Comparison of ENCODE assay signal across 22 cellular contexts in the genomic region with DNA sequence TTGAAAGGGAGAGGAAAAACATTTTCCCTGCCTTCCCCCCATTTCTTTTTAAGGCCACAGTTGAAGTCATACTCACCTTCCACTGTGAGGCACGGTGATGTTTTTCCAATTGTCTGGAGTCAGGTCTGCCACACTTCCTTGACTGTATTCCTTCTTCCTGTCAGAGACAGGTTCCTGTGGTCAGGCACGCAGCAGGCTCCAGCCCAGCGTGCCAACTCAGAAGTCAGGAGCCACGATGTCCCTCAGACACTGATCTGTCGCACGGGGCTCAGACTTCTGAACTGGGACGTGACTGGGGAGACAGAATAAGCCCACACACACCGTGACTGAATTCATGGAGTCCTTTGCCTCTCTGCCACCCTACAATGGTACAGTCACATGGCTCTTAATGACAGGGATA. TPM values are rescaled to one million over a fixed set of nuclear protein-coding genes. Genes with fewer than 3 reads are reported as not detected.
DNase-seq lines count a peak whose midpoint lies in the region; ATAC-seq and TF ChIP-seq lines count a peak whose summit lies in the region.
"Had no signal": no experiment of that assay in that cellular context is flagged by ENCODE, and none has a peak within 500 bp of the region (broad histone marks: within the 10 kb centered on the region; RNA-seq: fewer than 3 reads in every experiment).

No MANE protein-coding gene starts in this region.

- POLR2A ChIA-PET in activated CD4-positive, alpha-beta T cell treated with anti-CD3 and anti-CD28 coated beads, Interleukin-2, amount 10 ng/mL, durations not matched to agents 7 days and 5 days (lab: Charles Lee), result no interaction called here

- no peak overlapping the region for H3K4me3 ChIP-seq in neuronal stem cell (ENCODE audit: low read length in 2 of 2)
- no peak overlapping the region for H3K4me3 ChIP-seq in dorsolateral prefrontal cortex

- H3K4me2 ChIP-seq in neuronal stem cell (ENCODE audit: insufficient read depth, low read length, poor library complexity, severe bottlenecking), result no peak overlapping the region

- H3K4ac ChIP-seq in neuronal stem cell (ENCODE audit: low read length), result no peak overlapping the region

- ATAC-seq in Right ventricle myocardium inferior (peak; percentile 49), left cardiac atrium (peak; percentile 47 to 55)

- H3K9me3 ChIP-seq in neuronal stem cell (replicated peaks in 1 of 2; ENCODE audit: control insufficient read depth in 2 of 2, insufficient read depth in 1 of 2, low read depth in 1 of 2, low read length in 2 of 2), result peaks cover 0 to 2% of the 10 kb centered on the region in 2 donors

- H3K4me1 ChIP-seq in neuronal stem cell (ENCODE audit: control insufficient read depth in 2 of 2, insufficient read depth in 1 of 2, low read depth in 1 of 2, low read length in 2 of 2), result peaks cover 2 to 7% of the 10 kb centered on the region in 2 donors

- H3K4me1 Mint-ChIP-seq in activated CD4-positive, alpha-beta T cell treated with anti-CD3 and anti-CD28 coated beads, Interleukin-2, amount 10 ng/mL, durations not matched to agents 7 days and 5 days, result no peaks in the 10 kb centered on the region

- H4K91ac ChIP-seq in neuronal stem cell (ENCODE audit: low read depth, low read length, poor library complexity), result peak overlapping the region; percentile 56

- H3K27me3 Mint-ChIP-seq in activated CD4-positive, alpha-beta T cell treated with anti-CD3 and anti-CD28 coated beads, Interleukin-2, amount 10 ng/mL, durations not matched to agents 7 days and 5 days, result no peaks in the 10 kb centered on the region

- no peak overlapping the region for H2AK5ac ChIP-seq in neuronal stem cell (ENCODE audit: low read depth, low read length)

- H2BK5ac ChIP-seq in neuronal stem cell (ENCODE audit: low read length), result no peak overlapping the region

- H3K18ac ChIP-seq in neuronal stem cell (ENCODE audit: low read length), result no peak overlapping the region

- no peak for TF ChIP-seq CTCF in dorsolateral prefrontal cortex (IDR thresholded peaks at IDR 0.05 in 54 of 56, conservative IDR thresholded peaks at IDR 0.05 in 2 of 56; ENCODE audit: low read depth in 1 of 56, partially characterized antibody in 56 of 56)

- no peak overlapping the region for H3K9ac ChIP-seq in neuronal stem cell (ENCODE audit: low read depth, low read length, poor library complexity)

- no peak overlapping the region for H2BK12ac ChIP-seq in neuronal stem cell (ENCODE audit: low read length)

- no peak overlapping the region for H3K27ac ChIP-seq in neuronal stem cell (replicated peaks; ENCODE audit: low read length)
- no peak overlapping the region for H3K27ac ChIP-seq in dorsolateral prefrontal cortex
- H3K27ac ChIP-seq: 22Rv1, C4-2B had no signal

- H2BK120ac ChIP-seq in neuronal stem cell (ENCODE audit: low read depth, low read length), result no peak overlapping the region

- no peak overlapping the region for H3K14ac ChIP-seq in neuronal stem cell (ENCODE audit: low read length)

- H3K36me3 ChIP-seq in neuronal stem cell (replicated peaks in 1 of 2; ENCODE audit: control insufficient read depth in 2 of 2, insufficient read depth in 2 of 2, low read length in 2 of 2), result no peaks in the 10 kb centered on the region

- no peaks in the 10 kb centered on the region for H3K79me1 ChIP-seq in neuronal stem cell (ENCODE audit: low read depth, low read length)

- H3K9me3 Mint-ChIP-seq in activated CD4-positive, alpha-beta T cell treated with anti-CD3 and anti-CD28 coated beads, Interleukin-2, amount 10 ng/mL, durations not matched to agents 7 days and 5 days, result no peaks in the 10 kb centered on the region

- H3K27ac Mint-ChIP-seq in activated CD4-positive, alpha-beta T cell treated with anti-CD3 and anti-CD28 coated beads, Interleukin-2, amount 10 ng/mL, durations not matched to agents 7 days and 5 days, result no peak overlapping the region
- H3K27ac Mint-ChIP-seq: HFFc6 had no signal

- no peak overlapping the region for H3K4me3 Mint-ChIP-seq in activated CD4-positive, alpha-beta T cell treated with anti-CD3 and anti-CD28 coated beads, Interleukin-2, amount 10 ng/mL, durations not matched to agents 7 days and 5 days
- H3K4me3 Mint-ChIP-seq: HFFc6 had no signal

- intact Hi-C loops in Right ventricle myocardium inferior (cut with DNase I), result no loop called here
- intact Hi-C loops in cardiac septum (cut with DNase I), result loop anchor here (2.0 kb wide), 2 partner anchors 38 to 180 kb away; no protein-coding TSS in a partner anchor
- intact Hi-C loops in left cardiac atrium (cut with DNase I), result no loop called here
- intact Hi-C loops in dorsolateral prefrontal cortex (cut with DNase I), result no loop called here

- H2AFZ ChIP-seq in neuronal stem cell (ENCODE audit: low read length), result no peak overlapping the region

- CTCF ChIA-PET in activated CD4-positive, alpha-beta T cell treated with anti-CD3 and anti-CD28 coated beads, Interleukin-2, amount 10 ng/mL, durations not matched to agents 7 days and 5 days (lab: Charles Lee), result no interaction called here

- no peak overlapping the region for H4K8ac ChIP-seq in neuronal stem cell (ENCODE audit: low read depth, low read length)

- no peaks in the 10 kb centered on the region for H3K27me3 ChIP-seq in neuronal stem cell (ENCODE audit: control insufficient read depth in 3 of 3, insufficient read depth in 3 of 3, low read depth in 1 of 3, low read length in 3 of 3)
- H3K27me3 ChIP-seq in dorsolateral prefrontal cortex, result peaks cover 0 to 3% (median 0%) of the 10 kb centered on the region in 45 donors

- no peaks in the 10 kb centered on the region for H3K36me3 Mint-ChIP-seq in activated CD4-positive, alpha-beta T cell treated with anti-CD3 and anti-CD28 coated beads, Interleukin-2, amount 10 ng/mL, durations not matched to agents 7 days and 5 days (ENCODE audit: low read depth)

- no peak overlapping the region for H3K23ac ChIP-seq in neuronal stem cell (ENCODE audit: low read depth, low read length, poor library complexity)

- DNase-seq in Right ventricle myocardium inferior (ENCODE audit: missing footprints) (peak; percentile 54), cardiac septum (ENCODE audit: low spot score) (no peak), left cardiac atrium (peak; percentile 24), neuronal stem cell (ENCODE audit: low spot score) (no peak), GM03348 (ENCODE audit: low spot score) (no peak), activated T-cell treated with anti-CD3 and anti-CD28 coated beads for 4 hours (no peak), dorsolateral prefrontal cortex (no peak)
- DNase-seq in activated CD4-positive, alpha-beta T cell treated with anti-CD3 and anti-CD28 coated beads, Interleukin-2, amount 10 ng/mL, durations not matched to agents 7 days and 5 days, result no peak
- DNase-seq: AML-193, DMS79 treated with DMSO at 0.1 percent for 48 hours, H7, HFFc6, KG1, NCI-H1105 treated with DMSO at 0.1 percent for 48 hours, NCI-H1694 treated with DMSO at 0.1 percent for 48 hours, NCI-H2107, NCI-H510A, NCI-H748 treated with DMSO at 0.1 percent for 48 hours had no signal

- no peak overlapping the region for H2BK15ac ChIP-seq in neuronal stem cell (ENCODE audit: low read length)

- no CpG with 5 or more reads among the region's 8 CpGs for WGBS in neuronal stem cell (ENCODE audit: extremely low coverage in 2 of 2, insufficient read length in 2 of 2, insufficient replicate concordance in 1 of 2), 2 donors

RNA-seq across cellular contexts. Expression of a gene that starts 41.2 kb away (rescaled TPM):
- total RNA-seq in Right ventricle myocardium inferior (19.9 TPM), cardiac septum (53.6 TPM), left cardiac atrium (100 to 1,000 TPM in 1 of 2 donors, 10 to 100 TPM in 1; 28.0 to 100 TPM), dorsolateral prefrontal cortex (10 to 100 TPM in 85 of 120 experiments, 1 to 10 TPM in 35; 3.5 to 97.3 (median 15.1) TPM)
- 18.4 TPM for polyA plus RNA-seq in neuronal stem cell (2013, experiment 1 of 2)
- polyA plus RNA-seq in neuronal stem cell (2013, experiment 2 of 2), result 20.5 TPM
- total RNA-seq in activated CD4-positive, alpha-beta T cell treated with anti-CD3 and anti-CD28 coated beads, Interleukin-2, amount 10 ng/mL, durations not matched to agents 7 days and 5 days, result not detected
- total RNA-seq: G401, OCI-LY7 had no signal

Comparison
In these comparisons a context has a peak if more than half of its experiments do, and no peak if none do; other contexts are left out.
1. DNase-seq: peak in Right ventricle myocardium inferior (single experiment) and left cardiac atrium (single experiment); none in cardiac septum (single experiment), neuronal stem cell (single experiment), GM03348 (single experiment), activated T-cell treated with anti-CD3 and anti-CD28 coated beads for 4 hours (single experiment), dorsolateral prefrontal cortex (0 of 10) and activated CD4-positive, alpha-beta T cell treated with anti-CD3 and anti-CD28 coated beads, Interleukin-2, amount 10 ng/mL, durations not matched to agents 7 days and 5 days (single experiment).
2. RNA of a gene that starts 41.2 kb away (total RNA-seq): 28.0 to 100 TPM in left cardiac atrium, 53.6 TPM in cardiac septum (single experiment), 19.9 TPM in Right ventricle myocardium inferior (single experiment) and 3.5 to 97.3 TPM in dorsolateral prefrontal cortex; not detected in activated CD4-positive, alpha-beta T cell treated with anti-CD3 and anti-CD28 coated beads, Interleukin-2, amount 10 ng/mL, durations not matched to agents 7 days and 5 days; every median in the first group is over 4 times any median in the second.